8 cellular contexts compared by ENCODE assay signal in genomic region chr6:5260661-5261544, GRCh38. TPM values are rescaled to one million over a fixed set of nuclear protein-coding genes. Genes with fewer than 3 reads are reported as not detected.
A peak's percentile ranks its signal among the peaks of the same experiment; 100 is the strongest.
DNase-seq lines count a peak whose midpoint lies in the region; ATAC-seq and TF ChIP-seq lines count a peak whose summit lies in the region.

TSS of gene FARS2 (plus strand) at chr6:5261513.
TSS of gene LYRM4 (minus strand) at chr6:5260950. CDS start at chr6:5260733, 217 bp downstream.

- H3K4me3 ChIP-seq in A673 (ENCODE audit: low read depth, low read length, poor library complexity, severe bottlenecking): peak within 1 kb of the TSS; percentile 71
- peak within 1 kb of the TSS; percentile 98 for H3K4me3 ChIP-seq in iPS-18c (ENCODE audit: insufficient read depth, low read depth, low read length)
- H3K4me3 ChIP-seq in skeletal muscle tissue (ENCODE audit: low read length in 3 of 3): peak within 1 kb of the TSS; percentile 87 to 98 (median 94)

- H3K27me3 ChIP-seq in A673 (replicated peaks; ENCODE audit: insufficient read depth, low read depth, low read length, poor library complexity) (no peaks in the 10 kb centered on the region), skeletal muscle tissue (ENCODE audit: control insufficient read depth in 3 of 3, insufficient read depth in 3 of 3, low read length in 3 of 3) (no peaks in the 10 kb centered on the region)

- CTCF ChIA-PET in A673 (lab: Charles Lee): no interaction called here

- intact Hi-C loops in A673 (cut with micrococcal nuclease; ENCODE audit: unreplicated experiment): no loop called here

- no peaks in the 10 kb centered on the region for H3K9me3 ChIP-seq in A673 (ENCODE audit: low read depth, low read length, poor library complexity, severe bottlenecking)
- no peaks in the 10 kb centered on the region for H3K9me3 ChIP-seq in iPS-18c (ENCODE audit: control insufficient read depth, insufficient read depth, low read length)
- no peaks in the 10 kb centered on the region for H3K9me3 ChIP-seq in skeletal muscle tissue (ENCODE audit: control insufficient read depth in 3 of 3, low read length in 3 of 3)

- H3K27ac ChIP-seq in A673 (ENCODE audit: low read depth, low read length, poor library complexity, severe bottlenecking) (peak within 1 kb of the TSS; percentile 99), VCaP (peak within 1 kb of the TSS; percentile 89), skeletal muscle tissue (ENCODE audit: low read depth, low read length) (peak within 1 kb of the TSS; percentile 98)

- in situ Hi-C loops in T47D (cut with HindIII; ENCODE audit: low pct_unique_long_range_greater_than_20kb, low sequenced_read_pairs): no loop called here

- H3K36me3 ChIP-seq in A673 (ENCODE audit: insufficient read depth, low read length, poor library complexity, severe bottlenecking) (no peaks in the 10 kb centered on the region), skeletal muscle tissue (ENCODE audit: control insufficient read depth in 3 of 3, insufficient read depth in 3 of 3, low read length in 3 of 3) (peaks cover 0 to 4% (median 0%) of the 10 kb centered on the region in 3 donors)

- DNase-seq in A673 (ENCODE audit: low spot score) (peak; percentile 93), NCI-H2196 (lab: John Stamatoyannopoulos, UW; ENCODE audit: unreplicated experiment) (peak; percentile 86), T47D (ENCODE audit: low read depth in 1 of 2, low spot score in 1 of 2) (peak; percentile 85 to 92)

- ATAC-seq in GM18868 (IDR thresholded peaks at IDR 0.05; ENCODE audit: unreplicated experiment) (peak; percentile 74), HG03103 (IDR thresholded peaks at IDR 0.05; ENCODE audit: low read depth, unreplicated experiment) (peak; percentile 60)

- TF ChIP-seq CTCF in A673 (conservative IDR thresholded peaks at IDR 0.05; ENCODE audit: low read depth, low read length): peak; percentile 27; the same call in 1 of the 2 replicates
- no peak for TF ChIP-seq CTCF in VCaP (conservative IDR thresholded peaks at IDR 0.05)

- POLR2A ChIA-PET in A673 (lab: Charles Lee; ENCODE audit: low non-redundant PET): interaction anchor here (0.5 to 0.6 kb wide), 6 partner anchors 10 to 1904 kb away, joined by 3 to 9 read pairs (median 4); no protein-coding TSS in a partner anchor

- H3K4me1 ChIP-seq in A673 (ENCODE audit: insufficient read depth, low read length, poor library complexity, severe bottlenecking) (peaks cover 16% of the 10 kb centered on the region), skeletal muscle tissue (ENCODE audit: control insufficient read depth in 3 of 3, insufficient read depth in 3 of 3, low read length in 3 of 3) (peaks cover 8 to 14% (median 14%) of the 10 kb centered on the region in 3 donors)

- BruUV-seq in A673 (replicated peaks; lab: Mats Ljungman, UMichigan): no TSS peak

- H3K9ac ChIP-seq in skeletal muscle tissue (ENCODE audit: low read depth in 1 of 3, low read length in 3 of 3): peak within 1 kb of the TSS; percentile 95 to 96 (median 95)

RNA-seq across cellular contexts. Expression of gene FARS2, which starts in this region (rescaled TPM):
- 17.8 and 19.5 TPM in 2 replicates for total RNA-seq in A673 (2021)
- 27.7 TPM for total RNA-seq in skeletal muscle tissue

RNA-seq across cellular contexts. Expression of gene LYRM4, which starts in this region (rescaled TPM):
- total RNA-seq in A673 (2021): 50.9 and 53.6 TPM in 2 replicates
- total RNA-seq in skeletal muscle tissue: 10.4 TPM

Comparison
In these comparisons a context has a peak if more than half of its experiments do, and no peak if none do; other contexts are left out.
1. Peak in every context shown above with its lines: DNase-seq, ATAC-seq, H3K4me3 ChIP-seq and H3K27ac ChIP-seq.